In genomic region chr6:31927242-31927867, GRCh38 we compare ENCODE assay signal across 1 cellular context.
TF ChIP-seq lines count a peak whose summit lies in the region.

Gene C2, plus strand, starts transcription at chr6:31927717. Its CDS starts 36 bp downstream, at chr6:31927753.

TF ChIP-seq in HepG2, 621 proteins besides CTCF, POLR2A, EP300 and RAD21 (continued from another document and continues in another):
- TF ChIP-seq ATF5 (CRISPR knock-in tag; IDR thresholded peaks at IDR 0.05; ENCODE audit: low read depth) (no peak), ZBTB42 (CRISPR knock-in tag; IDR thresholded peaks at IDR 0.05) (no peak; the same call in 1 of the 2 replicates), SATB2 (CRISPR knock-in tag; IDR thresholded peaks at IDR 0.05) (no peak), EZH2 (conservative IDR thresholded peaks at IDR 0.05; ENCODE audit: low read depth, low read length) (no peak), ZBTB20 (CRISPR knock-in tag; IDR thresholded peaks at IDR 0.05; ENCODE audit: borderline replicate concordance, low read depth) (peak; percentile 98; the same call in 1 of the 2 replicates), ZNF543 (CRISPR knock-in tag; IDR thresholded peaks at IDR 0.05) (no peak), ZNF781 (CRISPR knock-in tag; IDR thresholded peaks at IDR 0.05; ENCODE audit: borderline replicate concordance, not compliant biosample characterization) (no peak), TARDBP (CRISPR knock-in tag; IDR thresholded peaks at IDR 0.05) (peak; percentile 99), IKZF4 (CRISPR knock-in tag; IDR thresholded peaks at IDR 0.05; ENCODE audit: borderline replicate concordance, low read depth, not compliant biosample characterization) (no peak), ZFYVE20 (CRISPR knock-in tag; IDR thresholded peaks at IDR 0.05; ENCODE audit: borderline replicate concordance, low read depth) (no peak), POGZ (CRISPR knock-in tag; IDR thresholded peaks at IDR 0.05) (peak; percentile 63; the same call in 1 of the 2 replicates), TBX3 (IDR thresholded peaks at IDR 0.05; ENCODE audit: borderline replicate concordance) (peak; percentile 94), CAMTA2 (CRISPR knock-in tag; IDR thresholded peaks at IDR 0.05; ENCODE audit: borderline replicate concordance) (no peak), PPARG (CRISPR knock-in tag; conservative IDR thresholded peaks at IDR 0.05) (peak; percentile 86), THRA (CRISPR knock-in tag; IDR thresholded peaks at IDR 0.05; ENCODE audit: borderline replicate concordance) (peak; percentile 83; the same call in 1 of the 2 replicates), ZBTB8A (CRISPR knock-in tag; IDR thresholded peaks at IDR 0.05; ENCODE audit: borderline replicate concordance, low read depth) (no peak), ATF3 (CRISPR knock-in tag; IDR thresholded peaks at IDR 0.05) (no peak), DPF2 (CRISPR knock-in tag; IDR thresholded peaks at IDR 0.05; ENCODE audit: borderline replicate concordance, low read depth) (peak; percentile 98), SIN3A (IDR thresholded peaks at IDR 0.05; ENCODE audit: borderline replicate concordance, low read depth, low read length) (no peak), ZNF747 (CRISPR knock-in tag; IDR thresholded peaks at IDR 0.05; ENCODE audit: borderline replicate concordance) (peak; percentile 86; the same call in 1 of the 2 replicates), NFYC (CRISPR knock-in tag; IDR thresholded peaks at IDR 0.05) (no peak), CENPX (CRISPR knock-in tag; IDR thresholded peaks at IDR 0.05) (no peak), ZNF180 (CRISPR knock-in tag; IDR thresholded peaks at IDR 0.05; ENCODE audit: borderline replicate concordance, low read depth) (no peak), NBN (conservative IDR thresholded peaks at IDR 0.05) (no peak), MAZ (IDR thresholded peaks at IDR 0.05; ENCODE audit: borderline replicate concordance, low read depth, low read length) (peak; percentile 82; the same call in 1 of the 2 replicates), MAZ (CRISPR knock-in tag; IDR thresholded peaks at IDR 0.05; ENCODE audit: low read depth) (peak; percentile 90; the same call in 1 of the 2 replicates), FIP1L1 (IDR thresholded peaks at IDR 0.05; ENCODE audit: borderline replicate concordance, insufficient read depth, low read depth, low read length) (0 out of 2 replicates have a peak, but pooled peaks have one; percentile 19), ZNF652 (CRISPR knock-in tag; IDR thresholded peaks at IDR 0.05; ENCODE audit: borderline replicate concordance, low read depth) (peak; percentile 24; the same call in 1 of the 2 replicates), ZNF501 (CRISPR knock-in tag; IDR thresholded peaks at IDR 0.05) (peak; percentile 84; the same call in 1 of the 2 replicates), ZNF616 (CRISPR knock-in tag; IDR thresholded peaks at IDR 0.05; ENCODE audit: low read depth) (no peak), CBX2 (IDR thresholded peaks at IDR 0.05; ENCODE audit: low read depth, low read length) (no peak), CBX2 (CRISPR knock-in tag; IDR thresholded peaks at IDR 0.05; ENCODE audit: low read depth) (0 out of 2 replicates have a peak, but pooled peaks have one; percentile 74), ZNF367 (CRISPR knock-in tag; IDR thresholded peaks at IDR 0.05; ENCODE audit: borderline replicate concordance) (no peak), ZNF800 (CRISPR knock-in tag; IDR thresholded peaks at IDR 0.05) (no peak), SALL1 (CRISPR knock-in tag; IDR thresholded peaks at IDR 0.05) (peak; percentile 100), THYN1 (CRISPR knock-in tag; IDR thresholded peaks at IDR 0.05; ENCODE audit: borderline replicate concordance, low read depth) (0 out of 2 replicates have a peak, but pooled peaks have one; percentile 58), ZNF333 (CRISPR knock-in tag; IDR thresholded peaks at IDR 0.05; ENCODE audit: borderline replicate concordance) (no peak), ZNF724P (CRISPR knock-in tag; IDR thresholded peaks at IDR 0.05; ENCODE audit: borderline replicate concordance) (0 out of 2 replicates have a peak, but pooled peaks have one; percentile 30), ZNF775 (CRISPR knock-in tag; IDR thresholded peaks at IDR 0.05; ENCODE audit: borderline replicate concordance) (no peak), CHD2 (IDR thresholded peaks at IDR 0.05; ENCODE audit: low read depth, low read length) (no peak), ZNF354B (CRISPR knock-in tag; IDR thresholded peaks at IDR 0.05) (0 out of 2 replicates have a peak, but pooled peaks have one; percentile 73), ZBTB21 (CRISPR knock-in tag; IDR thresholded peaks at IDR 0.05) (peak; percentile 67; the same call in 1 of the 2 replicates), KDM4B (CRISPR knock-in tag; IDR thresholded peaks at IDR 0.05) (peak; percentile 79), ZFP36 (IDR thresholded peaks at IDR 0.05; ENCODE audit: borderline replicate concordance, low read depth, low read length, partially characterized antibody) (peak; percentile 3), TEAD2 (CRISPR knock-in tag; IDR thresholded peaks at IDR 0.05) (no peak), ZNF562 (CRISPR knock-in tag; IDR thresholded peaks at IDR 0.05; ENCODE audit: borderline replicate concordance) (no peak), PHF20 (CRISPR knock-in tag; IDR thresholded peaks at IDR 0.05) (no peak), RXRA (CRISPR knock-in tag; IDR thresholded peaks at IDR 0.05) (peak; percentile 90), RBM22 (optimal IDR thresholded peaks at IDR 0.05; ENCODE audit: low read length) (no peak), MAF1 (CRISPR knock-in tag; IDR thresholded peaks at IDR 0.05; ENCODE audit: borderline replicate concordance) (no peak), SRSF1 (optimal IDR thresholded peaks at IDR 0.05; ENCODE audit: low read depth, low read length) (no peak)
- TF ChIP-seq, protein P1, sequence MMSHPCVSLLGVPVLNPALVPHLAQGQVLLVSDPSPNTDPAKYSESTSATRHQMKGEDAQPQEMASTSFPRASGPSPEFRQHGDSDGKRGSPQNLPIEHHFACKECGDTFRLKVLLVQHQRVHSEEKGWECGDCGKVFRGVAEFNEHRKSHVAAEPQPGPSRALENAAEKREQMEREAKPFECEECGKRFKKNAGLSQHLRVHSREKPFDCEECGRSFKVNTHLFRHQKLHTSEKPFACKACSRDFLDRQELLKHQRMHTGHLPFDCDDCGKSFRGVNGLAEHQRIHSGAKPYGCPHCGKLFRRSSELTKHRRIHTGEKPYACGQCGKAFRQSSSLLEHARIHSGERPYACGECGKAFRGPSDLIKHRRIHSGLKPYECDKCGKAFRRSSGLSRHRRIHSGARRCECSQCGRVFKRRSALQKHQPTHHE (CRISPR knock-in tag; IDR thresholded peaks at IDR 0.05; ENCODE audit: borderline replicate concordance): no peak
- TF ChIP-seq, protein P2, sequence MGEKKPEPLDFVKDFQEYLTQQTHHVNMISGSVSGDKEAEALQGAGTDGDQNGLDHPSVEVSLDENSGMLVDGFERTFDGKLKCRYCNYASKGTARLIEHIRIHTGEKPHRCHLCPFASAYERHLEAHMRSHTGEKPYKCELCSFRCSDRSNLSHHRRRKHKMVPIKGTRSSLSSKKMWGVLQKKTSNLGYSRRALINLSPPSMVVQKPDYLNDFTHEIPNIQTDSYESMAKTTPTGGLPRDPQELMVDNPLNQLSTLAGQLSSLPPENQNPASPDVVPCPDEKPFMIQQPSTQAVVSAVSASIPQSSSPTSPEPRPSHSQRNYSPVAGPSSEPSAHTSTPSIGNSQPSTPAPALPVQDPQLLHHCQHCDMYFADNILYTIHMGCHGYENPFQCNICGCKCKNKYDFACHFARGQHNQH (CRISPR knock-in tag; IDR thresholded peaks at IDR 0.05): peak; percentile 96
- TF ChIP-seq, protein P3, sequence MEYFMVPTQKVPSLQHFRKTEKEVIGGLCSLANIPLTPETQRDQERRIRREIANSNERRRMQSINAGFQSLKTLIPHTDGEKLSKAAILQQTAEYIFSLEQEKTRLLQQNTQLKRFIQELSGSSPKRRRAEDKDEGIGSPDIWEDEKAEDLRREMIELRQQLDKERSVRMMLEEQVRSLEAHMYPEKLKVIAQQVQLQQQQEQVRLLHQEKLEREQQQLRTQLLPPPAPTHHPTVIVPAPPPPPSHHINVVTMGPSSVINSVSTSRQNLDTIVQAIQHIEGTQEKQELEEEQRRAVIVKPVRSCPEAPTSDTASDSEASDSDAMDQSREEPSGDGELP (IDR thresholded peaks at IDR 0.05; ENCODE audit: borderline replicate concordance, low read depth): peak; percentile 74
- TF ChIP-seq, protein P4, sequence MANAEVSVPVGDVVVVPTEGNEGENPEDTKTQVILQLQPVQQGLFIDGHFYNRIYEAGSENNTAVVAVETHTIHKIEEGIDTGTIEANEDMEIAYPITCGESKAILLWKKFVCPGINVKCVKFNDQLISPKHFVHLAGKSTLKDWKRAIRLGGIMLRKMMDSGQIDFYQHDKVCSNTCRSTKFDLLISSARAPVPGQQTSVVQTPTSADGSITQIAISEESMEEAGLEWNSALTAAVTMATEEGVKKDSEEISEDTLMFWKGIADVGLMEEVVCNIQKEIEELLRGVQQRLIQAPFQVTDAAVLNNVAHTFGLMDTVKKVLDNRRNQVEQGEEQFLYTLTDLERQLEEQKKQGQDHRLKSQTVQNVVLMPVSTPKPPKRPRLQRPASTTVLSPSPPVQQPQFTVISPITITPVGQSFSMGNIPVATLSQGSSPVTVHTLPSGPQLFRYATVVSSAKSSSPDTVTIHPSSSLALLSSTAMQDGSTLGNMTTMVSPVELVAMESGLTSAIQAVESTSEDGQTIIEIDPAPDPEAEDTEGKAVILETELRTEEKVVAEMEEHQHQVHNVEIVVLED (CRISPR knock-in tag; IDR thresholded peaks at IDR 0.05; ENCODE audit: borderline replicate concordance): no peak
- TF ChIP-seq, protein P5, sequence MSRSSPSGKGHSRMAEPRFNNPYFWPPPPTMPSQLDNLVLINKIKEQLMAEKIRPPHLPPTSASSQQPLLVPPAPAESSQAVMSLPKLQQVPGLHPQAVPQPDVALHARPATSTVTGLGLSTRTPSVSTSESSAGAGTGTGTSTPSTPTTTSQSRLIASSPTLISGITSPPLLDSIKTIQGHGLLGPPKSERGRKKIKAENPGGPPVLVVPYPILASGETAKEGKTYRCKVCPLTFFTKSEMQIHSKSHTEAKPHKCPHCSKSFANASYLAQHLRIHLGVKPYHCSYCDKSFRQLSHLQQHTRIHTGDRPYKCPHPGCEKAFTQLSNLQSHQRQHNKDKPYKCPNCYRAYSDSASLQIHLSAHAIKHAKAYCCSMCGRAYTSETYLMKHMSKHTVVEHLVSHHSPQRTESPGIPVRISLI (CRISPR knock-in tag; IDR thresholded peaks at IDR 0.05; ENCODE audit: borderline replicate concordance): peak; percentile 55; the same call in 1 of the 2 replicates
- TF ChIP-seq, protein P6, sequence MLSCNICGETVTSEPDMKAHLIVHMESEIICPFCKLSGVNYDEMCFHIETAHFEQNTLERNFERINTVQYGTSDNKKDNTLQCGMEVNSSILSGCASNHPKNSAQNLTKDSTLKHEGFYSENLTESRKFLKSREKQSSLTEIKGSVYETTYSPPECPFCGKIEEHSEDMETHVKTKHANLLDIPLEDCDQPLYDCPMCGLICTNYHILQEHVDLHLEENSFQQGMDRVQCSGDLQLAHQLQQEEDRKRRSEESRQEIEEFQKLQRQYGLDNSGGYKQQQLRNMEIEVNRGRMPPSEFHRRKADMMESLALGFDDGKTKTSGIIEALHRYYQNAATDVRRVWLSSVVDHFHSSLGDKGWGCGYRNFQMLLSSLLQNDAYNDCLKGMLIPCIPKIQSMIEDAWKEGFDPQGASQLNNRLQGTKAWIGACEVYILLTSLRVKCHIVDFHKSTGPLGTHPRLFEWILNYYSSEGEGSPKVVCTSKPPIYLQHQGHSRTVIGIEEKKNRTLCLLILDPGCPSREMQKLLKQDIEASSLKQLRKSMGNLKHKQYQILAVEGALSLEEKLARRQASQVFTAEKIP (CRISPR knock-in tag; IDR thresholded peaks at IDR 0.05; ENCODE audit: borderline replicate concordance): no peak
- TF ChIP-seq, protein P7, sequence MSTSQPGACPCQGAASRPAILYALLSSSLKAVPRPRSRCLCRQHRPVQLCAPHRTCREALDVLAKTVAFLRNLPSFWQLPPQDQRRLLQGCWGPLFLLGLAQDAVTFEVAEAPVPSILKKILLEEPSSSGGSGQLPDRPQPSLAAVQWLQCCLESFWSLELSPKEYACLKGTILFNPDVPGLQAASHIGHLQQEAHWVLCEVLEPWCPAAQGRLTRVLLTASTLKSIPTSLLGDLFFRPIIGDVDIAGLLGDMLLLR (CRISPR knock-in tag; IDR thresholded peaks at IDR 0.05): no peak
